1 cellular context compared by ENCODE assay signal in genomic region chr2:98608118-98608961, GRCh38.
A peak's percentile ranks its signal among the peaks of the same experiment; 100 is the strongest.
TF ChIP-seq lines count a peak whose summit lies in the region.

TSS of gene COA5 (minus strand) at chr2:98608512. CDS start at chr2:98608405, 107 bp downstream.
TSS of gene UNC50 (plus strand) at chr2:98608589. CDS start at chr2:98609760, 1,171 bp downstream.

TF ChIP-seq in H1, 55 proteins besides CTCF, POLR2A, EP300 and RAD21:
- TF ChIP-seq HDAC6 (IDR thresholded peaks at IDR 0.05; ENCODE audit: low read depth, low read length) (no peak), CHD7 (IDR thresholded peaks at IDR 0.05; ENCODE audit: insufficient replicate concordance, low read length) (no peak), POLR2AphosphoS5 (IDR thresholded peaks at IDR 0.05; ENCODE audit: low read depth, low read length) (peak; percentile 81), CBX8 (IDR thresholded peaks at IDR 0.05; ENCODE audit: borderline replicate concordance, low read depth, low read length) (no peak), ATF3 (IDR thresholded peaks at IDR 0.05; ENCODE audit: insufficient read depth, low read depth, low read length) (no peak), BRCA1 (IDR thresholded peaks at IDR 0.05; ENCODE audit: low read depth, low read length) (no peak), E2F6 (IDR thresholded peaks at IDR 0.05) (peak; percentile 47; the same call in 1 of the 2 replicates), RXRA (IDR thresholded peaks at IDR 0.05; ENCODE audit: insufficient read depth, low read depth, low read length) (no peak), YY1 (IDR thresholded peaks at IDR 0.05; ENCODE audit: low read depth, low read length) (peak; percentile 27; the same call in 1 of the 2 replicates), PHF8 (conservative IDR thresholded peaks at IDR 0.05; ENCODE audit: low read depth, low read length) (peak; percentile 96), CBX5 (IDR thresholded peaks at IDR 0.05; ENCODE audit: low read depth, low read length) (no peak), KDM5A (IDR thresholded peaks at IDR 0.05; ENCODE audit: low read length) (0 out of 2 replicates have a peak, but pooled peaks have one; percentile 24), CHD2 (IDR thresholded peaks at IDR 0.05; ENCODE audit: low read length) (0 out of 2 replicates have a peak, but pooled peaks have one; percentile 44), BCL11A (IDR thresholded peaks at IDR 0.05; ENCODE audit: low read depth in 2 of 2, low read length in 2 of 2) (no peak), EGR1 (IDR thresholded peaks at IDR 0.05; ENCODE audit: borderline replicate concordance, low read depth, low read length) (no peak), RBBP5 (IDR thresholded peaks at IDR 0.05; ENCODE audit: borderline replicate concordance, low read depth, low read length) (peak; percentile 97), JUN (IDR thresholded peaks at IDR 0.05; ENCODE audit: low read depth, low read length) (no peak), SUZ12 (IDR thresholded peaks at IDR 0.05; ENCODE audit: low read length) (no peak), SIRT6 (IDR thresholded peaks at IDR 0.05; ENCODE audit: low read length) (no peak), KDM1A (IDR thresholded peaks at IDR 0.05; ENCODE audit: borderline replicate concordance, low read length) (no peak), ATF2 (IDR thresholded peaks at IDR 0.05; ENCODE audit: low read length) (no peak), MAX (IDR thresholded peaks at IDR 0.05) (peak; percentile 68), TEAD4 (IDR thresholded peaks at IDR 0.05; ENCODE audit: low read depth, low read length) (no peak), ZNF274 (IDR thresholded peaks at IDR 0.05; ENCODE audit: borderline replicate concordance, extremely low read depth, low read length) (no peak), KDM4A (IDR thresholded peaks at IDR 0.05; ENCODE audit: low read depth, low read length, severe bottlenecking) (peak; percentile 81), EZH2 (IDR thresholded peaks at IDR 0.05; ENCODE audit: low read depth, low read length, severe bottlenecking) (no peak), TBP (IDR thresholded peaks at IDR 0.05; ENCODE audit: low read depth, low read length) (peak; percentile 81; the same call in 1 of the 2 replicates), RNF2 (IDR thresholded peaks at IDR 0.05; ENCODE audit: borderline replicate concordance, low read depth, low read length, missing control alignments, poor library complexity, severe bottlenecking) (no peak), SIN3A (conservative IDR thresholded peaks at IDR 0.05 in 1 of 2, IDR thresholded peaks at IDR 0.05 in 1 of 2; ENCODE audit: low read depth in 1 of 2, low read length in 2 of 2) (no peak; a peak in 1 of 4 replicates), HDAC2 (IDR thresholded peaks at IDR 0.05; ENCODE audit: borderline replicate concordance in 1 of 2, low read depth in 2 of 2, low read length in 2 of 2) (peak in 1 of 2 experiments; percentile 81; a peak in 2 of 4 replicates), NANOG (IDR thresholded peaks at IDR 0.05; ENCODE audit: insufficient read depth, low read depth, low read length, poor library complexity, severe bottlenecking) (no peak), SP2 (IDR thresholded peaks at IDR 0.05; ENCODE audit: low read length) (no peak), USF2 (IDR thresholded peaks at IDR 0.05; ENCODE audit: low read length) (no peak), GABPA (IDR thresholded peaks at IDR 0.05; ENCODE audit: borderline replicate concordance, insufficient read depth, low read length) (peak; percentile 96), FOSL1 (IDR thresholded peaks at IDR 0.05; ENCODE audit: insufficient read depth, low read depth, low read length) (no peak), SAP30 (IDR thresholded peaks at IDR 0.05; ENCODE audit: insufficient read depth, insufficient replicate concordance, low read length) (no peak), RFX5 (IDR thresholded peaks at IDR 0.05; ENCODE audit: borderline replicate concordance, low read depth, low read length) (no peak), GTF2F1 (IDR thresholded peaks at IDR 0.05; ENCODE audit: borderline replicate concordance, low read depth, low read length) (0 out of 2 replicates have a peak, but pooled peaks have one; percentile 24), ASH2L (IDR thresholded peaks at IDR 0.05; ENCODE audit: low read length) (peak; percentile 99), POU5F1 (IDR thresholded peaks at IDR 0.05; ENCODE audit: low read depth, low read length) (no peak), JUND (IDR thresholded peaks at IDR 0.05; ENCODE audit: low read length) (no peak), SRF (IDR thresholded peaks at IDR 0.05; ENCODE audit: low read depth, low read length) (no peak), MAFK (IDR thresholded peaks at IDR 0.05; ENCODE audit: low read depth, low read length) (no peak), SP4 (IDR thresholded peaks at IDR 0.05; ENCODE audit: low read length) (no peak), CTBP2 (IDR thresholded peaks at IDR 0.05; ENCODE audit: borderline replicate concordance, insufficient read depth, insufficient read length, low read length) (no peak), CEBPB (IDR thresholded peaks at IDR 0.05; ENCODE audit: low read depth, low read length) (no peak), CREB1 (IDR thresholded peaks at IDR 0.05) (peak; percentile 87), NRF1 (IDR thresholded peaks at IDR 0.05; ENCODE audit: low read depth, low read length) (peak; percentile 9; the same call in 1 of the 2 replicates), TCF12 (IDR thresholded peaks at IDR 0.05; ENCODE audit: low read depth, low read length) (no peak), TAF7 (optimal IDR thresholded peaks at IDR 0.05; ENCODE audit: borderline replicate concordance, low read depth, low read length) (peak; percentile 27), TAF1 (IDR thresholded peaks at IDR 0.05; ENCODE audit: low read depth, low read length) (peak; percentile 89), SP1 (IDR thresholded peaks at IDR 0.05; ENCODE audit: low read depth, low read length) (no peak), SIX5 (IDR thresholded peaks at IDR 0.05; ENCODE audit: low read depth, low read length) (no peak), BACH1 (IDR thresholded peaks at IDR 0.05; ENCODE audit: low read length) (no peak; the same call in 1 of the 2 replicates), CHD1 (IDR thresholded peaks at IDR 0.05; ENCODE audit: low read depth, low read length) (no peak; the same call in 1 of the 2 replicates)
TF ChIP-seq in H1: peak in this region for 18.
